In genomic region chr11:65274734-65275682, GRCh38 we compare ENCODE assay signal across 1 cellular context.
TF ChIP-seq lines count a peak whose summit lies in the region.

No MANE protein-coding gene starts in this region.

TF ChIP-seq in HCT116, 20 proteins besides CTCF, POLR2A, EP300 and RAD21 (continued from another document):
- TF ChIP-seq, protein P1, sequence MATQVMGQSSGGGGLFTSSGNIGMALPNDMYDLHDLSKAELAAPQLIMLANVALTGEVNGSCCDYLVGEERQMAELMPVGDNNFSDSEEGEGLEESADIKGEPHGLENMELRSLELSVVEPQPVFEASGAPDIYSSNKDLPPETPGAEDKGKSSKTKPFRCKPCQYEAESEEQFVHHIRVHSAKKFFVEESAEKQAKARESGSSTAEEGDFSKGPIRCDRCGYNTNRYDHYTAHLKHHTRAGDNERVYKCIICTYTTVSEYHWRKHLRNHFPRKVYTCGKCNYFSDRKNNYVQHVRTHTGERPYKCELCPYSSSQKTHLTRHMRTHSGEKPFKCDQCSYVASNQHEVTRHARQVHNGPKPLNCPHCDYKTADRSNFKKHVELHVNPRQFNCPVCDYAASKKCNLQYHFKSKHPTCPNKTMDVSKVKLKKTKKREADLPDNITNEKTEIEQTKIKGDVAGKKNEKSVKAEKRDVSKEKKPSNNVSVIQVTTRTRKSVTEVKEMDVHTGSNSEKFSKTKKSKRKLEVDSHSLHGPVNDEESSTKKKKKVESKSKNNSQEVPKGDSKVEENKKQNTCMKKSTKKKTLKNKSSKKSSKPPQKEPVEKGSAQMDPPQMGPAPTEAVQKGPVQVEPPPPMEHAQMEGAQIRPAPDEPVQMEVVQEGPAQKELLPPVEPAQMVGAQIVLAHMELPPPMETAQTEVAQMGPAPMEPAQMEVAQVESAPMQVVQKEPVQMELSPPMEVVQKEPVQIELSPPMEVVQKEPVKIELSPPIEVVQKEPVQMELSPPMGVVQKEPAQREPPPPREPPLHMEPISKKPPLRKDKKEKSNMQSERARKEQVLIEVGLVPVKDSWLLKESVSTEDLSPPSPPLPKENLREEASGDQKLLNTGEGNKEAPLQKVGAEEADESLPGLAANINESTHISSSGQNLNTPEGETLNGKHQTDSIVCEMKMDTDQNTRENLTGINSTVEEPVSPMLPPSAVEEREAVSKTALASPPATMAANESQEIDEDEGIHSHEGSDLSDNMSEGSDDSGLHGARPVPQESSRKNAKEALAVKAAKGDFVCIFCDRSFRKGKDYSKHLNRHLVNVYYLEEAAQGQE (IDR thresholded peaks at IDR 0.05; ENCODE audit: low read depth): no peak
- TF ChIP-seq ZBTB33 (IDR thresholded peaks at IDR 0.05; ENCODE audit: extremely low read depth, insufficient replicate concordance, low read length): no peak
- peak; percentile 69 for TF ChIP-seq POLR2AphosphoS5 (IDR thresholded peaks at IDR 0.05; ENCODE audit: low read depth, low read length)
- TF ChIP-seq ZFX (IDR thresholded peaks at IDR 0.05): no peak
- TF ChIP-seq SRF (IDR thresholded peaks at IDR 0.05; ENCODE audit: low read depth): 0 out of 2 replicates have a peak, but pooled peaks have one; percentile 35
- TF ChIP-seq SIN3A (IDR thresholded peaks at IDR 0.05; ENCODE audit: low read depth): 0 out of 2 replicates have a peak, but pooled peaks have one; percentile 29
TF ChIP-seq in HCT116: peak in this region for 4.
